15 cellular contexts compared by ENCODE assay signal in genomic region chr10:96496281-96496925, GRCh38. TPM values are rescaled to one million over a fixed set of nuclear protein-coding genes. Genes with fewer than 3 reads are reported as not detected.
DNase-seq lines count a peak whose midpoint lies in the region; ATAC-seq, FAIRE-seq and TF ChIP-seq lines count a peak whose summit lies in the region.
"Had no signal": no experiment of that assay in that cellular context is flagged by ENCODE, and none has a peak within 500 bp of the region (broad histone marks: within the 10 kb centered on the region; RNA-seq: fewer than 3 reads in every experiment).

No MANE protein-coding gene starts in this region.

- no peaks in the 10 kb centered on the region for H3K36me3 ChIP-seq in liver (ENCODE audit: control insufficient read depth in 4 of 4, insufficient read depth in 3 of 4, low read depth in 1 of 4, low read length in 3 of 4)
- H3K36me3 ChIP-seq: pancreas had no signal

- no peaks in the 10 kb centered on the region for H3K36me3 Mint-ChIP-seq in activated T-cell treated with anti-CD3 and anti-CD28 coated beads, Interleukin-2, amount 50 U/mL, for 72 hours (ENCODE audit: insufficient read depth in 2 of 2)

- no peak overlapping the region for H3K27ac ChIP-seq in liver (ENCODE audit: low read depth in 1 of 2, low read length in 2 of 2)
- H3K27ac ChIP-seq: pancreas had no signal

- DNase-seq in ELR (ENCODE audit: low read depth) (peak; percentile 36), LoVo (ENCODE audit: low spot score) (peak; percentile 25), dermis blood vessel endothelial cell (peak; percentile 58), anterior cingulate cortex (lab: John Stamatoyannopoulos, UW) (no peak), H54 (ENCODE audit: insufficient read length, low spot score) (no peak)
- no peak for DNase-seq in activated T-cell treated with anti-CD3 and anti-CD28 coated beads, Interleukin-2, amount 50 U/mL, for 72 hours
- DNase-seq: activated CD4-positive, alpha-beta memory T cell treated with anti-CD3 and anti-CD28 coated beads, Interleukin-2, amount 10 ng/mL, durations not matched to agents 7 days and 5 days; amniotic stem cell; COR-L47; NCI-H446 treated with DMSO at 0.1 percent for 48 hours; pancreas; stimulated activated CD4-positive, alpha-beta T cell treated with anti-CD3 and anti-CD28 coated beads, Interleukin-4, amount 100 ng/mL, for 24 hours had no signal

- H3K27ac Mint-ChIP-seq in activated T-cell treated with anti-CD3 and anti-CD28 coated beads, Interleukin-2, amount 50 U/mL, for 72 hours, result no peak overlapping the region
- H3K27ac Mint-ChIP-seq: activated CD4-positive, alpha-beta memory T cell treated with anti-CD3 and anti-CD28 coated beads, Interleukin-2, amount 10 ng/mL, durations not matched to agents 7 days and 5 days; IgD-negative memory B cell had no signal

- no peak for TF ChIP-seq POLR2A in H54 (IDR thresholded peaks at IDR 0.05; ENCODE audit: low read depth, low read length)

- peaks cover 18% of the 10 kb centered on the region for H3K27me3 Mint-ChIP-seq in activated T-cell treated with anti-CD3 and anti-CD28 coated beads, Interleukin-2, amount 50 U/mL, for 72 hours (ENCODE audit: low read depth)

- H3K4me3 ChIP-seq in liver (ENCODE audit: low read depth in 1 of 3, low read length in 3 of 3), result no peak overlapping the region
- H3K4me3 ChIP-seq: pancreas had no signal

- no peak for TF ChIP-seq RAD21 in liver (IDR thresholded peaks at IDR 0.05)

- no peaks in the 10 kb centered on the region for H3K4me1 Mint-ChIP-seq in activated T-cell treated with anti-CD3 and anti-CD28 coated beads, Interleukin-2, amount 50 U/mL, for 72 hours (ENCODE audit: low read depth)
- H3K4me1 Mint-ChIP-seq: activated CD4-positive, alpha-beta memory T cell treated with anti-CD3 and anti-CD28 coated beads, Interleukin-2, amount 10 ng/mL, durations not matched to agents 7 days and 5 days; IgD-negative memory B cell had no signal

- H3K9me3 ChIP-seq in liver (ENCODE audit: control insufficient read depth in 4 of 4, low read length in 3 of 4), result no peaks in the 10 kb centered on the region
- H3K9me3 ChIP-seq: pancreas had no signal

- no peak for TF ChIP-seq CTCF in liver (IDR thresholded peaks at IDR 0.05; ENCODE audit: low read depth, low read length, missing input control)

- H3K4me3 Mint-ChIP-seq in activated T-cell treated with anti-CD3 and anti-CD28 coated beads, Interleukin-2, amount 50 U/mL, for 72 hours, result no peak overlapping the region
- H3K4me3 Mint-ChIP-seq: activated CD4-positive, alpha-beta memory T cell treated with anti-CD3 and anti-CD28 coated beads, Interleukin-2, amount 10 ng/mL, durations not matched to agents 7 days and 5 days; IgD-negative memory B cell had no signal

- no peaks in the 10 kb centered on the region for H3K4me1 ChIP-seq in liver (ENCODE audit: control insufficient read depth in 4 of 4, insufficient read depth in 4 of 4, low read length in 3 of 4)
- H3K4me1 ChIP-seq: pancreas had no signal

- H3K9me3 Mint-ChIP-seq in activated T-cell treated with anti-CD3 and anti-CD28 coated beads, Interleukin-2, amount 50 U/mL, for 72 hours, result no peaks in the 10 kb centered on the region
- H3K9me3 Mint-ChIP-seq: activated CD4-positive, alpha-beta memory T cell treated with anti-CD3 and anti-CD28 coated beads, Interleukin-2, amount 10 ng/mL, durations not matched to agents 7 days and 5 days had no signal

- FAIRE-seq in H54 (lab: Jason Lieb, UNC), result no peak
- FAIRE-seq: pancreas had no signal

- no peak for ATAC-seq in HG03571 (IDR thresholded peaks at IDR 0.05; ENCODE audit: unreplicated experiment)
- no peak for ATAC-seq in activated T-cell treated with anti-CD3 and anti-CD28 coated beads, Interleukin-2, amount 50 U/mL, for 72 hours (replicated peaks in 1 of 2)

- WGBS in liver, result 53% methylated on average over 6 of the region's 6 CpGs

- H3K27me3 ChIP-seq in liver (ENCODE audit: control insufficient read depth in 4 of 4, insufficient read depth in 4 of 4, low read length in 3 of 4), result no peaks in the 10 kb centered on the region
- H3K27me3 ChIP-seq: pancreas had no signal

- no peak overlapping the region for H3K9ac ChIP-seq in liver (ENCODE audit: low read depth in 1 of 2, low read length in 2 of 2)

TF ChIP-seq in liver, 16 proteins besides CTCF, POLR2A, EP300 and RAD21:
- TF ChIP-seq NR2F2 (IDR thresholded peaks at IDR 0.05) (no peak), REST (IDR thresholded peaks at IDR 0.05) (peak; percentile 98)
TF ChIP-seq in liver: peak in this region for 1.

RNA-seq across cellular contexts. Expression of gene TLL2, which starts 17.3 kb away (rescaled TPM):
- total RNA-seq in dermis blood vessel endothelial cell (0.09 and 0.17 TPM in 2 replicates), liver (under 1 TPM; 0.08 to 0.19 TPM)
- under 1 TPM in 1 of 2 donors, not detected in 1; 0.06 TPM for polyA plus RNA-seq in liver
- total RNA-seq in activated T-cell treated with anti-CD3 and anti-CD28 coated beads, Interleukin-2, amount 50 U/mL, for 72 hours, result under 1 TPM in 1 of 2 donors, not detected in 1; 0.09 TPM
- total RNA-seq: activated CD4-positive, alpha-beta memory T cell treated with anti-CD3 and anti-CD28 coated beads, Interleukin-2, amount 10 ng/mL, durations not matched to agents 7 days and 5 days had no signal

Comparison
In these comparisons a context has a peak if more than half of its experiments do, and no peak if none do; other contexts are left out.
1. DNase-seq: peak in ELR (single experiment), LoVo (single experiment) and dermis blood vessel endothelial cell (single experiment); none in anterior cingulate cortex (0 of 58), H54 (single experiment) and activated T-cell treated with anti-CD3 and anti-CD28 coated beads, Interleukin-2, amount 50 U/mL, for 72 hours (0 of 2).